In the genomic region with DNA sequence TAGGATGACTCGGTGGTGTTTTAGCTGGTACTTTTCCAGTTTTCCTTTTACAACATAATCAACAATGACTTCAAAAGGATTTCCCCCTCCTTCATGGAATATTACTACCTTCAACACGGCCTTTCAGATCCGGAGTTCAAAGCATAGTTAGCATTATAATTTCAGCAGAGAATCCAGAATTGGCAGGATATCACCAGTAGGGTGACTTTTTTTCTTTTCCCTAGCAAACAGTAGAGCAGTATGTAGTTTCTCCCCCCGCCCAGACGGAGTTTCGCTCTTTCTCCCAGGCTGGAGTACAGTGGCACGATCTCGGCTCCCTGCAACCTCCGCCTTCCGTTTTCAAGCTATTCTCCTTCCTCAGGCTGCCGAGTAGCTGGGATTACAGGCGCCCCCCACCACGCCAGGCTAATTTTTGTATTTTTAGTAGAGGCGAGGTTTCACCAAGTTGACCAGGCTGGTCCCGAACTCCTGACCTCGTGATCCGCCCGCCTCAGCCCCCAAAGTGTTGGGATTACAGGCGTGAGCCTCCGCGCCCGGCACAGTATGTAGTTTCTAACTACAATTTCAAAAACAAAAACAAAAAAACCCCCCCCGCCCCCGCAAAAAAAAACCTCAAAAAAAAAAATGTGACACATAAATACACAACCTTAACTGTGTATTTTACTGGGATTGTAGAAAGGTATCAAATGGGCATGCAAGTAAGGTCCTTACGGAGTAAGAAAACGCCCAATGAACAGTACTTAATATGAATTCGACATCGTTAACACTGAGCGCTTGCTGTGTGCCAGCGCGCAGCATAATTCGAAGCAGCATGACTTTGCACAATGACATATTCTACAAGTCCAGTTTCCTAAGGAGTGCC, we compare ENCODE assay signal across 1 cellular context.
TF ChIP-seq lines count a peak whose summit lies in the region.

No MANE protein-coding gene starts in this region.

TF ChIP-seq in IMR-90, 13 proteins besides CTCF, POLR2A, EP300 and RAD21:
- TF ChIP-seq SMC3 (IDR thresholded peaks at IDR 0.05; ENCODE audit: low read depth, low read length) = 0 out of 2 replicates have a peak, but pooled peaks have one; percentile 6
- peak; percentile 51; the same call in 1 of the 2 replicates for TF ChIP-seq MAZ (IDR thresholded peaks at IDR 0.05; ENCODE audit: borderline replicate concordance, low read depth, low read length)
- TF ChIP-seq RCOR1 (IDR thresholded peaks at IDR 0.05; ENCODE audit: insufficient replicate concordance, low read length) = no peak
- peak; percentile 84 for TF ChIP-seq NFE2L2 (IDR thresholded peaks at IDR 0.05; ENCODE audit: low read depth, low read length)
- no peak for TF ChIP-seq CHD1 (IDR thresholded peaks at IDR 0.05; ENCODE audit: low read depth, low read length)
